In the genomic region with DNA sequence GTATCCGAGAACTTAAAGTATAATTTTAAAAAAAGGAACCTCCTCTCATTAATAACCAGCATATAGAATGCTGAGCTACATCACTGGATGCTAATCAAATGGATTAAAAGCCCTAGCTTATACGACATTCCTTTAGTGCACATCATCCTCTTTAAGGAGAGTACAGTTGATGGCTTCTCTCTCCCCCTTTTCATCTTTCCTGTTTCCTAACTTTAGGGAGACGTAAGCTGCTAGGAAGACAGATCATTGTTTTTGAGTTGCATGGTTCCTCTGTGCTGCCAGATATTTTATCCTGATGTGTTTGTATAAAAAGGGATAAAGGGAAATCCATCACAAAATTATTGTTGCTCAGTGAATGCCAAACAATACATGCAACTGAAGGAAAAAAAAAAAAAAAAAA, we compare ENCODE assay signal across 21 cellular contexts.
"Had no signal": no experiment of that assay in that cellular context is flagged by ENCODE, and none has a peak within 500 bp of the region (broad histone marks: within the 10 kb centered on the region; RNA-seq: fewer than 3 reads in every experiment).

No MANE protein-coding gene starts in this region.

- H3K27me3 ChIP-seq: heart left ventricle, right lobe of liver, tibial artery, upper lobe of right lung, vagina had no signal

- H3K4me1 ChIP-seq: parathyroid adenoma, psoas muscle, right lobe of liver, upper lobe of right lung had no signal

- H3K36me3 ChIP-seq: heart left ventricle, right lobe of liver, tibial artery, upper lobe of right lung, vagina had no signal

- ATAC-seq: heart left ventricle; psoas muscle; right lobe of liver; stimulated activated effector memory CD8-positive, alpha-beta T cell treated with anti-CD3 and anti-CD28 coated beads, Interleukin-12 subunit alpha, Interleukin-12 subunit beta, amount 100 ng/mL, for 72 hours; upper lobe of right lung had no signal

- DNase-seq: effector CD4-positive, alpha-beta T cell; endodermal cell; erythroblast; heart left ventricle; hippocampal formation; kidney glomerular epithelial cell; mesendoderm; naive B cell; psoas muscle; retina; right lobe of liver; stimulated activated CD4-positive, alpha-beta T cell treated with anti-CD3 and anti-CD28 coated beads, Interleukin-4, amount 100 ng/mL, for 1 hour; stimulated activated CD8-positive, alpha-beta memory T cell treated with anti-CD3 and anti-CD28 coated beads, Interleukin-4, amount 100 ng/mL, for 48 hours; tibial artery; upper lobe of right lung had no signal

- H3K9me3 ChIP-seq: heart left ventricle, psoas muscle, right lobe of liver, tibial artery, upper lobe of right lung, vagina had no signal

- H3K4me3 ChIP-seq: heart left ventricle, psoas muscle, right lobe of liver, tibial artery, upper lobe of right lung, vagina had no signal

- H3K27ac ChIP-seq: heart left ventricle, parathyroid adenoma, psoas muscle, right lobe of liver, tibial artery, upper lobe of right lung, vagina had no signal

- FAIRE-seq: endothelial cell of umbilical vein, frontal cortex, islet of Langerhans had no signal
